In the genomic region with DNA sequence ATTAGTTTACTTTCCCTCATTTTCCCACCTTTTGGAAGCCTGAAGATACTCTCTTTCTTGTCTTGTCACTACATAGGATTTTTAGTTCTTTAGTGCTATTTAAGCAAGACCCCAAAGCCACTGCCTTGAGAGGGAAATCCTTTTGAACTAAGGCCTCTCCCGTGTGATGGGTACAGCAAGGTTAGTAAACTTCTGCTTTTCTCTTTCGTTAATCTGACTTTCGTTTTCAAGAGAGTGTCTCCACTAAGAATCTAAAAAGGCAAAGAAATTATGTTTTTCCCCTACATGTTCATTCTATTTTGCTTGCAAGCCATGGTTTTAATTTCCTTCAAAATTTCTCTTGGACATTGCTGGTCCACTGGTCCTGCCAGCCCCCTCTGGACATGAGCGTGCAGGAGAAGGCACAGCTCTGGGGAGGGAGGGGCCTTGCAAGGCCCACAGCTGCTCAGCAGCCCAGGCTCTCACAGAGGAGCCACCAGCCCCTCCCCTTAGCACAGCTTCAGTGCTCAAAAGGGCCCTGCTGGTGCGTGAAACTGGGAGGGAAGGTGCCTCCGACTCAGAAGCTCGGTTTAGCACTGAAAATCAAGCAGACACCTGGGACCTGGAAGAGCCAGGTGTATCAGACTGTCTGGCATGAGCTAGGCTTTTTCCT, we compare ENCODE assay signal across 7 cellular contexts.
DNase-seq lines count a peak whose midpoint lies in the region; ATAC-seq and TF ChIP-seq lines count a peak whose summit lies in the region.

No MANE protein-coding gene starts in this region.

- H3K4me3 Mint-ChIP-seq in activated T-cell treated with anti-CD3 and anti-CD28 coated beads, Interleukin-2, amount 50 U/mL, for 72 hours, result peak overlapping the region; percentile 52 to 77

- H3K27me3 ChIP-seq in HL-60 (ENCODE audit: insufficient read depth, poor library complexity, severe bottlenecking), result no peaks in the 10 kb centered on the region

- peak; percentile 98 for ATAC-seq in GM18511 (IDR thresholded peaks at IDR 0.05; ENCODE audit: unreplicated experiment)
- peak; percentile 97 for ATAC-seq in GM21528 (IDR thresholded peaks at IDR 0.05; ENCODE audit: low FRiP score, unreplicated experiment)
- ATAC-seq in activated T-cell treated with anti-CD3 and anti-CD28 coated beads, Interleukin-2, amount 50 U/mL, for 72 hours (replicated peaks in 1 of 2), result peak; percentile 60 to 72

- H3K4me1 Mint-ChIP-seq in activated T-cell treated with anti-CD3 and anti-CD28 coated beads, Interleukin-2, amount 50 U/mL, for 72 hours (ENCODE audit: low read depth), result peaks cover 7% of the 10 kb centered on the region

- no peak for TF ChIP-seq CTCF in HL-60 (IDR thresholded peaks at IDR 0.05; ENCODE audit: insufficient read depth, low read length)

- H3K36me3 Mint-ChIP-seq in activated T-cell treated with anti-CD3 and anti-CD28 coated beads, Interleukin-2, amount 50 U/mL, for 72 hours (ENCODE audit: insufficient read depth in 2 of 2), result no peaks in the 10 kb centered on the region

- DNase-seq in HL-60 (ENCODE audit: low read depth in 1 of 2, low spot score in 1 of 2) (peak in 1 of 2 experiments; percentile 64), pons (ENCODE audit: low spot score) (peak; percentile 37), NCI-H345 treated with DMSO at 0.1 percent for 48 hours (lab: John Stamatoyannopoulos, UW; ENCODE audit: unreplicated experiment) (no peak), NCI-H1092 treated with DMSO at 0.1 percent for 48 hours (lab: John Stamatoyannopoulos, UW) (no peak)
- DNase-seq in activated T-cell treated with anti-CD3 and anti-CD28 coated beads, Interleukin-2, amount 50 U/mL, for 72 hours, result peak in 1 of 2 donors; percentile 15

- no peak overlapping the region for H3K27ac Mint-ChIP-seq in activated T-cell treated with anti-CD3 and anti-CD28 coated beads, Interleukin-2, amount 50 U/mL, for 72 hours

- H3K27ac ChIP-seq in HL-60 (replicated peaks), result peak overlapping the region; percentile 28

- H3K4me3 ChIP-seq in HL-60 (replicated peaks; ENCODE audit: insufficient read depth, low read length), result peak overlapping the region; percentile 32

- H3K27me3 Mint-ChIP-seq in activated T-cell treated with anti-CD3 and anti-CD28 coated beads, Interleukin-2, amount 50 U/mL, for 72 hours (ENCODE audit: low read depth), result no peaks in the 10 kb centered on the region

- H3K9me3 Mint-ChIP-seq in activated T-cell treated with anti-CD3 and anti-CD28 coated beads, Interleukin-2, amount 50 U/mL, for 72 hours, result no peaks in the 10 kb centered on the region
